In genomic region chr2:172427990-172428840, GRCh38 we compare ENCODE assay signal across 8 cellular contexts. TPM values are rescaled to one million over a fixed set of nuclear protein-coding genes. Genes with fewer than 3 reads are reported as not detected.
DNase-seq lines count a peak whose midpoint lies in the region; ATAC-seq, FAIRE-seq and TF ChIP-seq lines count a peak whose summit lies in the region.

No MANE protein-coding gene starts in this region.

- H3K9ac ChIP-seq in H1 (replicated peaks in 1 of 4; ENCODE audit: extremely low read depth in 1 of 4, low read depth in 3 of 4, low read length in 3 of 4): peak overlapping the region; percentile 68 to 86 (median 76)

- H2BK5ac ChIP-seq in H1 (ENCODE audit: low read depth, low read length): peak overlapping the region; percentile 62; the same call in 1 of the 2 replicates

- H4K5ac ChIP-seq in H1 (ENCODE audit: insufficient read length, low read depth, low read length): peak overlapping the region; percentile 4

- TF ChIP-seq RAD21 in H1 (IDR thresholded peaks at IDR 0.05 in 1 of 2, conservative IDR thresholded peaks at IDR 0.05 in 1 of 2; ENCODE audit: low read depth in 2 of 2, low read length in 2 of 2): peak; percentile 27 to 38; a peak in 2 of 4 replicates

- no peak for FAIRE-seq in H1 (lab: Jason Lieb, UNC)

- H3K4me1 ChIP-seq in H1 (replicated peaks in 1 of 4; ENCODE audit: control insufficient read depth in 3 of 4, insufficient read depth in 4 of 4, low read length in 3 of 4) (peaks cover 5 to 25% (median 16%) of the 10 kb centered on the region in 4 experiments; a peak in 5 of 7 replicates), mononuclear cell (ENCODE audit: insufficient read depth, low read length) (peaks cover 35% of the 10 kb centered on the region)

- H2BK20ac ChIP-seq in H1 (ENCODE audit: low read length): no peak overlapping the region

- POLR2A ChIA-PET in H1 (lab: Charles Lee; ENCODE audit: partially characterized antibody): interaction anchor here (1.0 to 2.9 kb wide), 15 partner anchors 8 to 256 kb away, joined by 3 to 24 read pairs (median 4); no protein-coding TSS in a partner anchor

- no peak overlapping the region for H2AFZ ChIP-seq in H1 (ENCODE audit: low read length)

- no peak overlapping the region for H3K56ac ChIP-seq in H1 (replicated peaks; ENCODE audit: insufficient read length, low read depth, low read length)

- no peak overlapping the region for H3K23ac ChIP-seq in H1 (ENCODE audit: insufficient read length)

- no peak overlapping the region for H2AK5ac ChIP-seq in H1 (ENCODE audit: low read depth, low read length)

- peak in 1 of 2 experiments; percentile 55; a peak in 2 of 3 replicates for TF ChIP-seq POLR2A in H1 (IDR thresholded peaks at IDR 0.05; ENCODE audit: control extremely low read depth in 1 of 2, low read depth in 2 of 2, low read length in 2 of 2)

- H3K9me3 ChIP-seq in H1 (ENCODE audit: insufficient read depth in 2 of 2, low read depth in 1 of 2, low read length in 1 of 2) (no peaks in the 10 kb centered on the region), mononuclear cell (ENCODE audit: low read depth, low read length) (no peaks in the 10 kb centered on the region)

- H4K20me1 ChIP-seq in H1 (replicated peaks in 1 of 2; ENCODE audit: control insufficient read depth in 1 of 2, insufficient read depth in 2 of 2, low read length in 2 of 2): peaks cover 5 to 16% of the 10 kb centered on the region in 2 experiments

- no peak overlapping the region for H2BK15ac ChIP-seq in H1 (ENCODE audit: low read length)

- peak overlapping the region; percentile 11 for H4K91ac ChIP-seq in H1 (replicated peaks; ENCODE audit: insufficient read length, low read length)

- peak overlapping the region; percentile 70 for H3K27ac ChIP-seq in H1 (ENCODE audit: low read depth, low read length)

- no peak overlapping the region for H3K4ac ChIP-seq in H1 (replicated peaks; ENCODE audit: insufficient read length, low read depth, low read length)

- peaks cover 11% of the 10 kb centered on the region for H3K23me2 ChIP-seq in H1 (ENCODE audit: low read depth, low read length)

- H3K18ac ChIP-seq in H1 (ENCODE audit: extremely low read depth, low read length): peak overlapping the region; percentile 89

- CTCF ChIA-PET in H1 (lab: Charles Lee; ENCODE audit: partially characterized antibody): interaction anchor here (0.6 to 36.1 kb wide), 6 partner anchors 8 to 343 kb away, joined by 3 to 634 read pairs (median 3); no protein-coding TSS in a partner anchor

- H3K27me3 ChIP-seq in GM06990 (replicated peaks; ENCODE audit: control insufficient read depth, insufficient read depth, low read length): peaks cover 4% of the 10 kb centered on the region; the same call in 1 of the 2 replicates
- peaks cover 0 to 3% (median 1%) of the 10 kb centered on the region in 4 experiments; a peak in 3 of 7 replicates for H3K27me3 ChIP-seq in H1 (replicated peaks in 1 of 4; ENCODE audit: control insufficient read depth in 3 of 4, extremely low read depth in 1 of 4, insufficient read depth in 3 of 4, low read length in 3 of 4)
- peaks cover 64% of the 10 kb centered on the region for H3K27me3 ChIP-seq in mononuclear cell (ENCODE audit: insufficient read depth, low read length)

- H3K4me2 ChIP-seq in H1 (ENCODE audit: insufficient read depth in 1 of 2, low read depth in 2 of 2, low read length in 2 of 2): peak overlapping the region; percentile 93 to 95

- peak; percentile 50 for ATAC-seq in stimulated activated naive CD8-positive, alpha-beta T cell treated with anti-CD3 and anti-CD28 coated beads, Interleukin-15, Interleukin-2, amounts not matched to agents 100 U/mL and 50 U/mL, for 24 hours
- ATAC-seq in HG02623 (IDR thresholded peaks at IDR 0.05; ENCODE audit: unreplicated experiment): no peak

- peak overlapping the region; percentile 52 for H3K4me3 ChIP-seq in GM06990 (replicated peaks; ENCODE audit: low read depth, low read length)
- H3K4me3 ChIP-seq in H1 (ENCODE audit: extremely low read depth in 1 of 4, insufficient read depth in 2 of 4, low read depth in 3 of 4, low read length in 4 of 4): peak overlapping the region; percentile 78 to 88 (median 84)
- H3K4me3 ChIP-seq in mononuclear cell (ENCODE audit: low read length): peak overlapping the region; percentile 55

- H3K79me1 ChIP-seq in H1 (ENCODE audit: low read depth, low read length): peaks cover 10% of the 10 kb centered on the region

- DNase-seq in GM06990 (ENCODE audit: extremely low read depth, insufficient read length) (peak; percentile 6), NCI-H146 (lab: John Stamatoyannopoulos, UW) (peak; percentile 75), H1 (ENCODE audit: low read depth in 1 of 2, low spot score in 2 of 2) (peak in 1 of 2 experiments; percentile 66), NCI-H128 (lab: John Stamatoyannopoulos, UW; ENCODE audit: unreplicated experiment) (no peak)
- peak in 2 of 3 experiments; percentile 17 to 23 for DNase-seq in activated CD8-positive, alpha-beta memory T cell treated with anti-CD3 and anti-CD28 coated beads for 48 hours (ENCODE audit: low read depth in 2 of 3, low spot score in 2 of 3)
- DNase-seq in stimulated activated naive CD8-positive, alpha-beta T cell treated with anti-CD3 and anti-CD28 coated beads, Interleukin-15, Interleukin-2, amounts not matched to agents 100 U/mL and 50 U/mL, for 24 hours: peak; percentile 55

- no peak overlapping the region for H2BK120ac ChIP-seq in H1 (replicated peaks; ENCODE audit: low read depth, low read length)

- H3K14ac ChIP-seq in H1 (ENCODE audit: insufficient read length): no peak overlapping the region

- TF ChIP-seq CTCF in GM06990 (IDR thresholded peaks at IDR 0.05; ENCODE audit: insufficient read depth, low read length, poor library complexity, severe bottlenecking) (peak; percentile 25), H1 (IDR thresholded peaks at IDR 0.05; ENCODE audit: control extremely low read depth in 1 of 3, insufficient read depth in 1 of 3, low read depth in 1 of 3, low read length in 3 of 3) (peak in 1 of 3 experiments; percentile 25; a peak in 1 of 4 replicates)

- TF ChIP-seq EP300 in H1 (IDR thresholded peaks at IDR 0.05; ENCODE audit: borderline replicate concordance in 1 of 2, low read depth in 2 of 2, low read length in 2 of 2): no peak

- WGBS in H1 (ENCODE audit: extremely low coverage in 1 of 2, insufficient coverage in 1 of 2, insufficient read length in 1 of 2, insufficient replicate concordance in 2 of 2, low coverage in 1 of 2, low lambda C conversion rate in 2 of 2, missing lambda C conversion rate in 1 of 2), 2 experiments: 1% methylated on average over 38 of the region's 63 CpGs; no CpG with 5 or more reads in 1 of the 2 experiments

- H3K36me3 ChIP-seq in GM06990 (ENCODE audit: control insufficient read depth, insufficient read depth, low read length) (no peaks in the 10 kb centered on the region), H1 (ENCODE audit: control insufficient read depth in 2 of 4, insufficient read depth in 4 of 4, low read length in 3 of 4) (no peaks in the 10 kb centered on the region; a peak in 1 of 8 replicates)

- H3K79me2 ChIP-seq in H1 (ENCODE audit: control insufficient read depth in 1 of 2, insufficient read depth in 2 of 2, low read length in 2 of 2): peaks cover 20 to 57% of the 10 kb centered on the region in 2 experiments

- H2BK12ac ChIP-seq in H1 (ENCODE audit: low read depth, low read length): no peak overlapping the region

- peak overlapping the region; percentile 85 for H4K8ac ChIP-seq in H1 (ENCODE audit: extremely low read depth, insufficient read depth, low read length)

TF ChIP-seq in H1, 55 proteins besides CTCF, POLR2A, EP300 and RAD21 (continues in another document):
- TF ChIP-seq TAF1 (IDR thresholded peaks at IDR 0.05; ENCODE audit: low read depth, low read length): 0 out of 2 replicates have a peak, but pooled peaks have one; percentile 10
- no peak for TF ChIP-seq GTF2F1 (IDR thresholded peaks at IDR 0.05; ENCODE audit: borderline replicate concordance, low read depth, low read length)
- TF ChIP-seq ASH2L (IDR thresholded peaks at IDR 0.05; ENCODE audit: low read length): peak; percentile 34
- TF ChIP-seq SIN3A (conservative IDR thresholded peaks at IDR 0.05 in 1 of 2, IDR thresholded peaks at IDR 0.05 in 1 of 2; ENCODE audit: low read depth in 1 of 2, low read length in 2 of 2): peak; percentile 70 to 89; a peak in 2 of 4 replicates
- TF ChIP-seq CBX8 (IDR thresholded peaks at IDR 0.05; ENCODE audit: borderline replicate concordance, low read depth, low read length): no peak
- TF ChIP-seq SRF (IDR thresholded peaks at IDR 0.05; ENCODE audit: low read depth, low read length): no peak
- peak; percentile 72; the same call in 1 of the 2 replicates for TF ChIP-seq TCF12 (IDR thresholded peaks at IDR 0.05; ENCODE audit: low read depth, low read length)
- no peak for TF ChIP-seq SIX5 (IDR thresholded peaks at IDR 0.05; ENCODE audit: low read depth, low read length)
- TF ChIP-seq SAP30 (IDR thresholded peaks at IDR 0.05; ENCODE audit: insufficient read depth, insufficient replicate concordance, low read length): peak; percentile 63
- peak; percentile 24 for TF ChIP-seq TAF7 (optimal IDR thresholded peaks at IDR 0.05; ENCODE audit: borderline replicate concordance, low read depth, low read length)
- TF ChIP-seq, protein P1, sequence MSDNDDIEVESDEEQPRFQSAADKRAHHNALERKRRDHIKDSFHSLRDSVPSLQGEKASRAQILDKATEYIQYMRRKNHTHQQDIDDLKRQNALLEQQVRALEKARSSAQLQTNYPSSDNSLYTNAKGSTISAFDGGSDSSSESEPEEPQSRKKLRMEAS (IDR thresholded peaks at IDR 0.05): peak; percentile 61
- TF ChIP-seq RBBP5 (IDR thresholded peaks at IDR 0.05; ENCODE audit: borderline replicate concordance, low read depth, low read length): 0 out of 2 replicates have a peak, but pooled peaks have one; percentile 57
- TF ChIP-seq KDM1A (IDR thresholded peaks at IDR 0.05; ENCODE audit: borderline replicate concordance, low read length): no peak
- TF ChIP-seq CHD2 (IDR thresholded peaks at IDR 0.05; ENCODE audit: low read length): no peak
- peak; percentile 79; the same call in 1 of the 2 replicates for TF ChIP-seq YY1 (IDR thresholded peaks at IDR 0.05; ENCODE audit: low read depth, low read length)

RNA-seq across cellular contexts. Expression of gene ITGA6, which starts 0.8 kb away (rescaled TPM):
- total RNA-seq in H1 (2021; fragmentation: NEBNext Ultra II Directional; extraction: Animal tissue kit (Norgen Biotek cat#: 25700)): 117 and 118 TPM in 2 replicates
- 24.9 and 26.9 TPM in 2 replicates for polyA plus RNA-seq in H1 (2011; rRNA removed)
- 34.1 TPM for polyA plus RNA-seq in H1 (2011; cell fraction: cytosol; rRNA removed)
- polyA plus RNA-seq in H1 (2011; cell fraction: nucleus; rRNA removed): 30.9 TPM
- 53.9 to 99.9 TPM (median 67.7 TPM) in 4 replicates for polyA plus RNA-seq in H1 (2012, experiment 1 of 2)
- polyA plus RNA-seq in H1 (2012, experiment 2 of 2): 4.2 TPM
- 135 TPM for polyA plus RNA-seq in H1 (2013, experiment 1 of 2)
- 126 TPM for polyA plus RNA-seq in H1 (2013, experiment 2 of 2)
- polyA minus RNA-seq in H1 (2011; rRNA and poly(A)+ RNA removed): 45.7 and 66.1 TPM in 2 replicates
- 53.7 TPM for polyA minus RNA-seq in H1 (2011; cell fraction: cytosol; rRNA and poly(A)+ RNA removed)
- polyA minus RNA-seq in H1 (2011; cell fraction: nucleus; rRNA and poly(A)+ RNA removed): 88.2 TPM
- total RNA-seq in mononuclear cell: 116 TPM
